8 cellular contexts compared by ENCODE assay signal in genomic region chr1:247118946-247119446, GRCh38. TPM values are rescaled to one million over a fixed set of nuclear protein-coding genes. Genes with fewer than 3 reads are reported as not detected.
DNase-seq lines count a peak whose midpoint lies in the region; ATAC-seq and TF ChIP-seq lines count a peak whose summit lies in the region.

No MANE protein-coding gene starts in this region.

- no peak overlapping the region for H3K27ac Mint-ChIP-seq in activated CD8-positive, alpha-beta memory T cell treated with anti-CD3 and anti-CD28 coated beads, Interleukin-2, amount 10 ng/mL, durations not matched to agents 7 days and 5 days
- H3K27ac Mint-ChIP-seq in stimulated activated naive B cell treated with anti-CD40 and anti-IgM and Interleukin-4, amounts not matched to agents 10 μg/mL and 1 μg/mL and 100 μg/mL, for 72 hours = no peak overlapping the region

- peak; percentile 68 for ATAC-seq in activated CD8-positive, alpha-beta memory T cell treated with anti-CD3 and anti-CD28 coated beads, Interleukin-2, amount 10 ng/mL, durations not matched to agents 7 days and 5 days
- ATAC-seq in stimulated activated naive B cell treated with anti-CD40 and anti-IgM and Interleukin-4, amounts not matched to agents 10 μg/mL and 1 μg/mL and 100 μg/mL, for 72 hours (replicated peaks) = peak; percentile 52 to 61
- ATAC-seq in GM18861 (IDR thresholded peaks at IDR 0.05; ENCODE audit: unreplicated experiment) = no peak

- H3K4me3 Mint-ChIP-seq in activated CD8-positive, alpha-beta memory T cell treated with anti-CD3 and anti-CD28 coated beads, Interleukin-2, amount 10 ng/mL, durations not matched to agents 7 days and 5 days = no peak overlapping the region
- H3K4me3 Mint-ChIP-seq in stimulated activated naive B cell treated with anti-CD40 and anti-IgM and Interleukin-4, amounts not matched to agents 10 μg/mL and 1 μg/mL and 100 μg/mL, for 72 hours = no peak overlapping the region

- H3K4me3 ChIP-seq in choroid plexus epithelial cell (ENCODE audit: low read depth, low read length) = no peak overlapping the region

- no peaks in the 10 kb centered on the region for H3K27me3 Mint-ChIP-seq in activated CD8-positive, alpha-beta memory T cell treated with anti-CD3 and anti-CD28 coated beads, Interleukin-2, amount 10 ng/mL, durations not matched to agents 7 days and 5 days
- peaks cover 0 to 8% of the 10 kb centered on the region in 2 donors for H3K27me3 Mint-ChIP-seq in stimulated activated naive B cell treated with anti-CD40 and anti-IgM and Interleukin-4, amounts not matched to agents 10 μg/mL and 1 μg/mL and 100 μg/mL, for 72 hours

- peaks cover 3% of the 10 kb centered on the region for H3K9me3 Mint-ChIP-seq in activated CD8-positive, alpha-beta memory T cell treated with anti-CD3 and anti-CD28 coated beads, Interleukin-2, amount 10 ng/mL, durations not matched to agents 7 days and 5 days (ENCODE audit: low read depth)
- H3K9me3 Mint-ChIP-seq in stimulated activated naive B cell treated with anti-CD40 and anti-IgM and Interleukin-4, amounts not matched to agents 10 μg/mL and 1 μg/mL and 100 μg/mL, for 72 hours = peaks cover 0 to 6% of the 10 kb centered on the region in 2 donors

- peaks cover 2% of the 10 kb centered on the region for H3K36me3 Mint-ChIP-seq in activated CD8-positive, alpha-beta memory T cell treated with anti-CD3 and anti-CD28 coated beads, Interleukin-2, amount 10 ng/mL, durations not matched to agents 7 days and 5 days
- H3K36me3 Mint-ChIP-seq in stimulated activated naive B cell treated with anti-CD40 and anti-IgM and Interleukin-4, amounts not matched to agents 10 μg/mL and 1 μg/mL and 100 μg/mL, for 72 hours = peaks cover 2 to 3% of the 10 kb centered on the region in 2 donors

- peak; percentile 42 for TF ChIP-seq CTCF in choroid plexus epithelial cell (conservative IDR thresholded peaks at IDR 0.05; ENCODE audit: low read depth, low read length)

- DNase-seq in activated CD8-positive, alpha-beta memory T cell treated with anti-CD3 and anti-CD28 coated beads, Interleukin-2, amount 10 ng/mL, durations not matched to agents 7 days and 5 days = peak; percentile 52
- DNase-seq in activated CD8-positive, alpha-beta memory T cell treated with anti-CD3 and anti-CD28 coated beads, Interleukin-2, amount 50 U/mL, for 4 hours = no peak
- DNase-seq in NCI-H69 (lab: John Stamatoyannopoulos, UW) (peak; percentile 51), choroid plexus epithelial cell (ENCODE audit: low read depth) (peak; percentile 36), GM19240 (ENCODE audit: insufficient read length, low spot score) (no peak), NCI-H510A treated with DMSO at 0.1 percent for 48 hours (lab: John Stamatoyannopoulos, UW) (no peak)
- DNase-seq in stimulated activated naive B cell treated with anti-CD40 and anti-IgM and Interleukin-4, amounts not matched to agents 10 μg/mL and 1 μg/mL and 100 μg/mL, for 72 hours = no peak

- no peaks in the 10 kb centered on the region for H3K4me1 Mint-ChIP-seq in activated CD8-positive, alpha-beta memory T cell treated with anti-CD3 and anti-CD28 coated beads, Interleukin-2, amount 10 ng/mL, durations not matched to agents 7 days and 5 days
- H3K4me1 Mint-ChIP-seq in stimulated activated naive B cell treated with anti-CD40 and anti-IgM and Interleukin-4, amounts not matched to agents 10 μg/mL and 1 μg/mL and 100 μg/mL, for 72 hours = peaks cover 6 to 11% of the 10 kb centered on the region in 2 donors

- CTCF ChIA-PET in activated CD8-positive, alpha-beta memory T cell treated with anti-CD3 and anti-CD28 coated beads, Interleukin-2, amount 10 ng/mL, durations not matched to agents 7 days and 5 days (lab: Charles Lee) = no interaction called here

RNA-seq across cellular contexts. Expression of gene ZNF669, which starts 14.8 kb away (rescaled TPM):
- 1 to 10 TPM; 8.2 to 9.2 TPM for total RNA-seq in activated CD8-positive, alpha-beta memory T cell treated with anti-CD3 and anti-CD28 coated beads, Interleukin-2, amount 10 ng/mL, durations not matched to agents 7 days and 5 days

RNA-seq across cellular contexts. Expression of gene ZNF670, which starts 40.4 kb away (rescaled TPM):
- total RNA-seq in activated CD8-positive, alpha-beta memory T cell treated with anti-CD3 and anti-CD28 coated beads, Interleukin-2, amount 10 ng/mL, durations not matched to agents 7 days and 5 days = 1 to 10 TPM; 1.0 to 1.3 TPM

RNA-seq across cellular contexts. Expression of gene ZNF124, which starts 52.8 kb away (rescaled TPM):
- total RNA-seq in activated CD8-positive, alpha-beta memory T cell treated with anti-CD3 and anti-CD28 coated beads, Interleukin-2, amount 10 ng/mL, durations not matched to agents 7 days and 5 days = 10 to 100 TPM; 15.0 to 18.6 TPM

Comparison
In these comparisons a context has a peak if more than half of its experiments do, and no peak if none do; other contexts are left out.
1. DNase-seq: peak in activated CD8-positive, alpha-beta memory T cell treated with anti-CD3 and anti-CD28 coated beads, Interleukin-2, amount 10 ng/mL, durations not matched to agents 7 days and 5 days (single experiment), NCI-H69 (single experiment) and choroid plexus epithelial cell (single experiment); none in activated CD8-positive, alpha-beta memory T cell treated with anti-CD3 and anti-CD28 coated beads, Interleukin-2, amount 50 U/mL, for 4 hours (single experiment), stimulated activated naive B cell treated with anti-CD40 and anti-IgM and Interleukin-4, amounts not matched to agents 10 μg/mL and 1 μg/mL and 100 μg/mL, for 72 hours (single experiment), GM19240 (single experiment) and NCI-H510A treated with DMSO at 0.1 percent for 48 hours (single experiment).